In genomic region chr17:39952665-39953470, GRCh38 we compare ENCODE assay signal across 8 cellular contexts. TPM values are rescaled to one million over a fixed set of nuclear protein-coding genes. Genes with fewer than 3 reads are reported as not detected.
DNase-seq lines count a peak whose midpoint lies in the region; ATAC-seq, FAIRE-seq and TF ChIP-seq lines count a peak whose summit lies in the region.

No MANE protein-coding gene starts in this region.

- H3K4me1 ChIP-seq in aorta (ENCODE audit: control insufficient read depth in 1 of 2, insufficient read depth in 2 of 2, low read length in 2 of 2) = no peaks in the 10 kb centered on the region

- peak; percentile 99 for FAIRE-seq in GM12892 (lab: Jason Lieb, UNC)

- H3K27me3 ChIP-seq in aorta (ENCODE audit: control insufficient read depth in 1 of 2, insufficient read depth in 2 of 2, low read length in 1 of 2) = no peaks in the 10 kb centered on the region

- peak; percentile 47; the same call in 1 of the 2 replicates for TF ChIP-seq POLR2A in GM12892 (IDR thresholded peaks at IDR 0.05; ENCODE audit: low read depth, low read length)

- H3K36me3 ChIP-seq in aorta (ENCODE audit: control insufficient read depth in 1 of 2, insufficient read depth in 2 of 2, low read length in 1 of 2) = no peaks in the 10 kb centered on the region

- TF ChIP-seq CTCF in astrocyte of the cerebellum (IDR thresholded peaks at IDR 0.05; ENCODE audit: low read depth, low read length, missing control alignments) = no peak

- H3K4me3 ChIP-seq in astrocyte of the cerebellum (ENCODE audit: low read depth, low read length) = peak overlapping the region; percentile 36
- no peak overlapping the region for H3K4me3 ChIP-seq in aorta (ENCODE audit: low read length in 2 of 2)

- intact Hi-C loops in aorta (cut with DNase I) = loop anchor here (2.0 kb wide), 1 partner anchor 24 kb away; no protein-coding TSS in a partner anchor

- in situ Hi-C loops in astrocyte of the cerebellum (cut with HindIII; ENCODE audit: low sequenced_read_pairs) = no loop called here

- peak; percentile 91 for DNase-seq in GM12892 (ENCODE audit: insufficient read length)
- DNase-seq in NCI-H187 (lab: John Stamatoyannopoulos, UW) = peak; percentile 89 to 96
- peak; percentile 94 for DNase-seq in T-helper 22 cell (ENCODE audit: low read depth)
- peak; percentile 86 for DNase-seq in astrocyte of the cerebellum (ENCODE audit: low read depth)
- DNase-seq in hippocampal formation (lab: John Stamatoyannopoulos, UW) = peak; percentile 97 to 100
- peak; percentile 87 for DNase-seq in renal cortical epithelial cell (ENCODE audit: low read depth)
- peak; percentile 99 to 100 for DNase-seq in aorta

- no peak overlapping the region for H3K27ac ChIP-seq in aorta (ENCODE audit: low read depth in 1 of 2, low read length in 2 of 2)

- ATAC-seq in HG02798 (IDR thresholded peaks at IDR 0.05; ENCODE audit: poor library complexity, unreplicated experiment) (peak; percentile 79), aorta (ENCODE audit: low FRiP score) (peak; percentile 95)

- H3K9me3 ChIP-seq in aorta (ENCODE audit: control insufficient read depth, low read length) = no peaks in the 10 kb centered on the region

- WGBS in aorta, 2 donors = 2% methylated on average over 33 to 56 of the region's 56 CpGs

RNA-seq across cellular contexts. Expression of gene GSDMA, which starts 9.9 kb away (rescaled TPM):
- not detected for polyA plus RNA-seq in GM12892 (2012; ENCODE audit: missing spikeins)
- not detected in 2 replicates for total RNA-seq in renal cortical epithelial cell
- total RNA-seq in aorta = 1 to 10 TPM; 1.2 to 6.2 TPM
- under 1 TPM in 1 of 2 donors, not detected in 1; 0.28 TPM for polyA plus RNA-seq in aorta

RNA-seq across cellular contexts. Expression of gene LRRC3C, which starts 25.3 kb away (rescaled TPM):
- polyA plus RNA-seq in GM12892 (2012; ENCODE audit: missing spikeins) = not detected
- total RNA-seq in renal cortical epithelial cell (not detected in 2 replicates), aorta (not detected)
- not detected for polyA plus RNA-seq in aorta

RNA-seq across cellular contexts. Expression of gene ORMDL3, which starts 25.5 kb away (rescaled TPM):
- 41.1 TPM for polyA plus RNA-seq in GM12892 (2012; ENCODE audit: missing spikeins)
- total RNA-seq in renal cortical epithelial cell (55.2 and 89.6 TPM in 2 replicates), aorta (10 to 100 TPM; 44.2 to 45.0 TPM)
- 10 to 100 TPM; 50.4 to 74.0 TPM for polyA plus RNA-seq in aorta

RNA-seq across cellular contexts. Expression of gene PSMD3, which starts 27.7 kb away (rescaled TPM):
- polyA plus RNA-seq in GM12892 (2012; ENCODE audit: missing spikeins) = 70.5 TPM
- total RNA-seq in renal cortical epithelial cell = 89.6 and 121 TPM in 2 replicates
- 10 to 100 TPM; 60.5 to 60.9 TPM for total RNA-seq in aorta
- 10 to 100 TPM; 27.0 to 59.3 TPM for polyA plus RNA-seq in aorta

RNA-seq across cellular contexts. Expression of gene GSDMB, which starts 34.4 kb away (rescaled TPM):
- polyA plus RNA-seq in GM12892 (2012; ENCODE audit: missing spikeins) = 8.6 TPM
- 0.35 and 2.2 TPM in 2 replicates for total RNA-seq in renal cortical epithelial cell
- 10 to 100 TPM in 1 of 2 donors, 1 to 10 TPM in 1; 9.7 to 14.5 TPM for total RNA-seq in aorta
- polyA plus RNA-seq in aorta = 10 to 100 TPM; 16.7 to 30.1 TPM
